ENCODE assay signal across 8 cellular contexts in genomic region chr20:35772563-35773058, GRCh38. TPM values are rescaled to one million over a fixed set of nuclear protein-coding genes. Genes with fewer than 3 reads are reported as not detected.
A peak's percentile ranks its signal among the peaks of the same experiment; 100 is the strongest.
DNase-seq lines count a peak whose midpoint lies in the region; ATAC-seq, FAIRE-seq and TF ChIP-seq lines count a peak whose summit lies in the region.

No MANE protein-coding gene starts in this region.

- no peaks in the 10 kb centered on the region for H3K9me3 Mint-ChIP-seq in T-cell

- CTCF ChIA-PET in T-cell (lab: Charles Lee) = interaction anchor here in 1 of 2 donors (1.0 to 3.2 kb wide), 4 partner anchors 23 to 182 kb away, joined by 4 to 32 read pairs (median 9); partner anchors contain the start of genes RBM39 and SCAND1

- no peak for TF ChIP-seq EP300 in sigmoid colon (IDR thresholded peaks at IDR 0.05)

- no peaks in the 10 kb centered on the region for H3K27me3 ChIP-seq in sigmoid colon

- TF ChIP-seq CTCF in GM12864 (IDR thresholded peaks at IDR 0.05; ENCODE audit: low read depth, low read length, missing control alignments) (no peak), fibroblast of pulmonary artery (IDR thresholded peaks at IDR 0.05; ENCODE audit: low read length, missing control alignments) (no peak), sigmoid colon (IDR thresholded peaks at IDR 0.05) (no peak)

- peaks cover 73 to 87% (median 82%) of the 10 kb centered on the region in 3 donors for H3K4me1 Mint-ChIP-seq in T-cell

- peak overlapping the region; percentile 76 for H3K4me3 ChIP-seq in GM12864 (ENCODE audit: low read depth, low read length)
- H3K4me3 ChIP-seq in fibroblast of pulmonary artery (replicated peaks; ENCODE audit: low read depth, low read length) = peak overlapping the region; percentile 91
- peak overlapping the region; percentile 62 to 84 (median 73) for H3K4me3 ChIP-seq in sigmoid colon

- no peak for TF ChIP-seq POLR2A in sigmoid colon (IDR thresholded peaks at IDR 0.05)
- no peak for TF ChIP-seq POLR2A in H54 (IDR thresholded peaks at IDR 0.05; ENCODE audit: low read depth, low read length)

- peaks cover 14% of the 10 kb centered on the region for H3K36me3 Mint-ChIP-seq in T-cell

- H3K27ac ChIP-seq in sigmoid colon = peak overlapping the region; percentile 93 to 97 (median 94)

- ATAC-seq in T-cell (replicated peaks in 1 of 4) (no peak), HG02642 (IDR thresholded peaks at IDR 0.05; ENCODE audit: poor library complexity, unreplicated experiment) (no peak)

- peak overlapping the region; percentile 93 to 96 for H3K27ac Mint-ChIP-seq in T-cell

- H3K9me3 ChIP-seq in sigmoid colon = no peaks in the 10 kb centered on the region

- H3K4me3 Mint-ChIP-seq in T-cell = peak overlapping the region; percentile 84 to 99 (median 85)

- intact Hi-C loops in sigmoid colon (cut with DNase I) = loop anchor here (1.0 to 5.0 kb wide), 3 partner anchors 30 to 154 kb away; partner anchors contain the start of gene RBM39

- FAIRE-seq in H54 (lab: Jason Lieb, UNC) = no peak

- peaks cover 0 to 62% (median 42%) of the 10 kb centered on the region in 4 donors for H3K4me1 ChIP-seq in sigmoid colon

- POLR2A ChIA-PET in T-cell (lab: Charles Lee) = interaction anchor here (0.5 to 10.6 kb wide), 15 partner anchors 11 to 182 kb away, joined by 3 to 246 read pairs (median 5); partner anchors contain the start of genes RBM39 (in 2 of the 2), SCAND1 (in 1 of the 2) and SPAG4 (in 1 of the 2)

- WGBS in sigmoid colon, 2 donors = 5 to 8% methylated on average over 8 of the region's 8 CpGs

- H3K36me3 ChIP-seq in sigmoid colon = peaks cover 0 to 8% (median 0%) of the 10 kb centered on the region in 4 donors

- DNase-seq in GM12864 (ENCODE audit: low read depth) (no peak), T-cell (peak in 1 of 34 experiments; percentile 14), fibroblast of pulmonary artery (ENCODE audit: low read depth) (no peak), sigmoid colon (no peak), SHP77 (lab: John Stamatoyannopoulos, UW) (no peak), H54 (ENCODE audit: insufficient read length, low spot score) (no peak), NCI-H128 (lab: John Stamatoyannopoulos, UW; ENCODE audit: unreplicated experiment) (no peak)

- no peaks in the 10 kb centered on the region for H3K27me3 Mint-ChIP-seq in T-cell

RNA-seq across cellular contexts. Expression of gene PHF20, which starts 0.8 kb away (rescaled TPM):
- 100 to 1,000 TPM in 2 of 5 donors, 10 to 100 TPM in 3; 67.8 to 174 (median 68.9) TPM for total RNA-seq in T-cell
- total RNA-seq in sigmoid colon = 10 to 100 TPM; 41.0 to 49.7 (median 45.5) TPM
- polyA plus RNA-seq in sigmoid colon = 10 to 100 TPM; 10.8 to 25.6 (median 17.6) TPM

RNA-seq across cellular contexts. Expression of gene RBM39, which starts 30.6 kb away (rescaled TPM):
- 100 to 1,000 TPM; 482 to 966 (median 536) TPM for total RNA-seq in T-cell
- 100 to 1,000 TPM; 281 to 408 (median 296) TPM for total RNA-seq in sigmoid colon
- 100 to 1,000 TPM in 1 of 3 donors, 10 to 100 TPM in 2; 68.2 to 166 (median 94.9) TPM for polyA plus RNA-seq in sigmoid colon
